Comparison of ENCODE assay signal across 13 cellular contexts in genomic region chr20:38303908-38304379, GRCh38. TPM values are rescaled to one million over a fixed set of nuclear protein-coding genes. Genes with fewer than 3 reads are reported as not detected.
DNase-seq lines count a peak whose midpoint lies in the region; ATAC-seq and TF ChIP-seq lines count a peak whose summit lies in the region.
"Had no signal": no experiment of that assay in that cellular context is flagged by ENCODE, and none has a peak within 500 bp of the region (broad histone marks: within the 10 kb centered on the region; RNA-seq: fewer than 3 reads in every experiment).

Gene BPI (plus strand): TSS chr20:38304156. CDS start chr20:38304224, 68 bp downstream.

- H3K4me2 ChIP-seq in neural progenitor cell = no peak within 1 kb of the TSS

- H3K9me3 ChIP-seq in neural progenitor cell (ENCODE audit: low read depth) = no peaks in the 10 kb centered on the region
- H3K9me3 ChIP-seq: gastroesophageal sphincter had no signal

- H3K27me3 ChIP-seq in neural progenitor cell = no peaks in the 10 kb centered on the region

- H3K4me3 Mint-ChIP-seq in neural progenitor cell = peak within 1 kb of the TSS; percentile 21
- H3K4me3 Mint-ChIP-seq: mesothelial cell of epicardium had no signal

- H3K27me3 Mint-ChIP-seq in neural progenitor cell (ENCODE audit: insufficient read depth, low read depth) = peaks cover 7% of the 10 kb centered on the region

- no peaks in the 10 kb centered on the region for H3K36me3 ChIP-seq in neural progenitor cell
- H3K36me3 ChIP-seq: gastroesophageal sphincter had no signal

- DNase-seq in GDM1 (lab: John Stamatoyannopoulos, UW) = peak; percentile 90
- DNase-seq in NOMO-1 (lab: John Stamatoyannopoulos, UW; ENCODE audit: unreplicated experiment in 2 of 2) = peak; percentile 95 to 97
- peak; percentile 64 for DNase-seq in astrocyte of the spinal cord (ENCODE audit: low read depth, low spot score)
- DNase-seq in neural progenitor cell (ENCODE audit: low spot score) = no peak
- no peak for DNase-seq in NCI-H748 treated with DMSO at 0.1 percent for 48 hours (lab: John Stamatoyannopoulos, UW)
- DNase-seq in iPS-NIHi11 (ENCODE audit: low spot score) = no peak
- no peak for DNase-seq in NCI-H1092 (lab: John Stamatoyannopoulos, UW)
- DNase-seq: DMS153, NCI-H187 had no signal

- no peak for ATAC-seq in GM21423 (IDR thresholded peaks at IDR 0.05; ENCODE audit: unreplicated experiment)
- ATAC-seq: gastroesophageal sphincter had no signal

- peaks cover 44% of the 10 kb centered on the region for H3K4me1 Mint-ChIP-seq in neural progenitor cell

- H3K27ac Mint-ChIP-seq in neural progenitor cell = peak within 1 kb of the TSS; percentile 17
- H3K27ac Mint-ChIP-seq: mesothelial cell of epicardium had no signal

- peaks cover 6% of the 10 kb centered on the region for H3F3A ChIP-seq in neural progenitor cell (ENCODE audit: low read depth)

- no peaks in the 10 kb centered on the region for H4K20me1 ChIP-seq in neural progenitor cell (ENCODE audit: low read depth)

- H3K9ac ChIP-seq in neural progenitor cell = no peak within 1 kb of the TSS

- peaks cover 19% of the 10 kb centered on the region for H3K4me1 ChIP-seq in neural progenitor cell

- no peaks in the 10 kb centered on the region for H3K9me3 Mint-ChIP-seq in neural progenitor cell
- H3K9me3 Mint-ChIP-seq: mesothelial cell of epicardium had no signal

- H3K27ac ChIP-seq in neural progenitor cell = no peak within 1 kb of the TSS
- H3K27ac ChIP-seq: gastroesophageal sphincter had no signal

- in situ Hi-C loops in astrocyte of the spinal cord (cut with HindIII; ENCODE audit: low sequenced_read_pairs) = no loop called here

- no peaks in the 10 kb centered on the region for H3K79me2 ChIP-seq in neural progenitor cell (ENCODE audit: low read depth)

- no peak for TF ChIP-seq CTCF in astrocyte of the spinal cord (IDR thresholded peaks at IDR 0.05; ENCODE audit: low read depth, low read length)
- TF ChIP-seq CTCF in neural progenitor cell (IDR thresholded peaks at IDR 0.05) = no peak

- H2AFZ ChIP-seq in neural progenitor cell (replicated peaks) = no peak within 1 kb of the TSS

- no peaks in the 10 kb centered on the region for H3K36me3 Mint-ChIP-seq in neural progenitor cell
- H3K36me3 Mint-ChIP-seq: mesothelial cell of epicardium had no signal

- no peak within 1 kb of the TSS for H3K4me3 ChIP-seq in astrocyte of the spinal cord (ENCODE audit: low read depth, low read length)
- no peak within 1 kb of the TSS for H3K4me3 ChIP-seq in neural progenitor cell
- H3K4me3 ChIP-seq: gastroesophageal sphincter had no signal

RNA-seq across cellular contexts. Expression of gene BPI, which starts in this region (rescaled TPM):
- not detected in 2 replicates for total RNA-seq in neural progenitor cell (ENCODE audit: low replicate concordance)
- total RNA-seq: mesothelial cell of epicardium, SK-MEL-5 had no signal

Comparison
In these comparisons a context has a peak if more than half of its experiments do, and no peak if none do; other contexts are left out.
1. DNase-seq: peak in GDM1 (single experiment), NOMO-1 (2 of 2) and astrocyte of the spinal cord (single experiment); none in neural progenitor cell (single experiment), NCI-H748 treated with DMSO at 0.1 percent for 48 hours (single experiment), iPS-NIHi11 (single experiment) and NCI-H1092 (single experiment).